Comparison of ENCODE assay signal across 24 cellular contexts in genomic region chr5:115236599-115236998, GRCh38. TPM values are rescaled to one million over a fixed set of nuclear protein-coding genes. Genes with fewer than 3 reads are reported as not detected.
DNase-seq lines count a peak whose midpoint lies in the region; ATAC-seq, FAIRE-seq and TF ChIP-seq lines count a peak whose summit lies in the region.
"Had no signal": no experiment of that assay in that cellular context is flagged by ENCODE, and none has a peak within 500 bp of the region (broad histone marks: within the 10 kb centered on the region; RNA-seq: fewer than 3 reads in every experiment).

No MANE protein-coding gene starts in this region.

- intact Hi-C loops in HepG2 (cut with micrococcal nuclease; ENCODE audit: unreplicated experiment) (no loop called here), right lobe of liver (cut with DNase I) (no loop called here), K562 (cut with micrococcal nuclease) (no loop called here)

- POLR2A ChIA-PET in HepG2 (lab: Yijun Ruan, JAX), result no interaction called here
- POLR2A ChIA-PET in K562 (lab: Yijun Ruan, JAX), result no interaction called here

- TF ChIP-seq POLR2A in HepG2 (IDR thresholded peaks at IDR 0.05; ENCODE audit: insufficient read depth in 1 of 2, low read depth in 2 of 2, low read length in 2 of 2) (no peak), right lobe of liver (IDR thresholded peaks at IDR 0.05) (no peak), K562 (conservative IDR thresholded peaks at IDR 0.05) (no peak)

- 93% methylated on average over 2 of the region's 2 CpGs for WGBS in HepG2 (ENCODE audit: low lambda C conversion rate)
- 92% methylated on average over 2 of the region's 2 CpGs for WGBS in right lobe of liver (ENCODE audit: insufficient coverage, low coverage, low lambda C conversion rate, missing lambda C conversion rate)
- 67% methylated on average over 2 of the region's 2 CpGs for WGBS in K562 (ENCODE audit: insufficient coverage, low coverage, missing lambda C conversion rate)

- DNase-seq in HepG2 (ENCODE audit: low spot score) (no peak), right lobe of liver (no peak), K562 (ENCODE audit: extremely low read depth in 1 of 4, low spot score in 3 of 4) (no peak)
- DNase-seq in activated effector memory CD4-positive, alpha-beta T cell treated with Interleukin-2 at 50 U/mL for 16 hours, result no peak
- DNase-seq: ACHN; BE2C; C1 segment of cervical spinal cord; CD4-positive, alpha-beta memory T cell; CD4-positive, CD25-positive, alpha-beta regulatory T cell; CD8-positive, alpha-beta memory T cell; COR-L47; DMS 273 treated with DMSO at 0.1 percent for 48 hours; DMS153; DMS53; DMS79; DND-41; EL; GDM1 had no signal

- no peaks in the 10 kb centered on the region for H3K27me3 ChIP-seq in HepG2 (ENCODE audit: control insufficient read depth in 1 of 2, insufficient read depth in 2 of 2, low read length in 2 of 2)
- H3K27me3 ChIP-seq in right lobe of liver, result no peaks in the 10 kb centered on the region
- no peaks in the 10 kb centered on the region for H3K27me3 ChIP-seq in K562 (ENCODE audit: control insufficient read depth in 2 of 2, insufficient read depth in 2 of 2, low read length in 2 of 2)
- H3K27me3 ChIP-seq: BE2C, BLaER1 had no signal

- no peak for TF ChIP-seq EP300 in HepG2 (IDR thresholded peaks at IDR 0.05; ENCODE audit: low read depth in 2 of 2, low read length in 2 of 2)
- TF ChIP-seq EP300 in HepG2 (CRISPR knock-in tag; IDR thresholded peaks at IDR 0.05; ENCODE audit: borderline replicate concordance), result no peak
- TF ChIP-seq EP300 in K562 (IDR thresholded peaks at IDR 0.05; ENCODE audit: low read length), result no peak

- CTCF ChIA-PET in HepG2 (lab: Yijun Ruan, JAX; ENCODE audit: low intra/inter-chr PET ratio, low total read pairs) (no interaction called here), K562 (lab: Yijun Ruan, JAX; ENCODE audit: low intra/inter-chr PET ratio) (interaction anchor here (0.7 kb wide), 1 partner anchor 339 kb away, joined by 3 read pairs; no protein-coding TSS in a partner anchor)

- peaks cover 14% of the 10 kb centered on the region for H3K4me1 ChIP-seq in HepG2 (ENCODE audit: insufficient read depth, low read length)
- no peaks in the 10 kb centered on the region for H3K4me1 ChIP-seq in right lobe of liver
- no peaks in the 10 kb centered on the region for H3K4me1 ChIP-seq in K562 (replicated peaks in 1 of 2; ENCODE audit: control insufficient read depth in 2 of 2, insufficient read depth in 2 of 2, low read length in 2 of 2)
- H3K4me1 ChIP-seq: BE2C, BLaER1 had no signal

- H3K9ac ChIP-seq in HepG2 (ENCODE audit: insufficient read depth, low read depth, low read length) (no peak overlapping the region), K562 (ENCODE audit: insufficient read depth in 1 of 2, low read depth in 2 of 2, low read length in 2 of 2) (no peak overlapping the region)
- H3K9ac ChIP-seq: BLaER1 had no signal

- no peaks in the 10 kb centered on the region for H3K79me2 ChIP-seq in HepG2 (ENCODE audit: insufficient read depth, low read length)
- H3K79me2 ChIP-seq in K562 (ENCODE audit: control insufficient read depth, insufficient read depth, low read length), result no peaks in the 10 kb centered on the region

- TF ChIP-seq CTCF in HepG2 (CRISPR knock-in tag; IDR thresholded peaks at IDR 0.05) (no peak), right lobe of liver (IDR thresholded peaks at IDR 0.05) (no peak), K562 (IDR thresholded peaks at IDR 0.05 in 2 of 3, conservative IDR thresholded peaks at IDR 0.05 in 1 of 3; ENCODE audit: insufficient read depth in 2 of 3, low read depth in 1 of 3, low read length in 3 of 3) (no peak)

- no peak for ATAC-seq in HepG2
- no peak for ATAC-seq in right lobe of liver
- ATAC-seq in K562, result no peak
- no peak for ATAC-seq in HG02571 (IDR thresholded peaks at IDR 0.05; ENCODE audit: unreplicated experiment)
- ATAC-seq: GM12878 had no signal

- no peak overlapping the region for H3K4me3 ChIP-seq in HepG2 (replicated peaks in 1 of 3; ENCODE audit: insufficient read depth in 1 of 3, low read depth in 2 of 3, low read length in 3 of 3)
- no peak overlapping the region for H3K4me3 ChIP-seq in right lobe of liver
- H3K4me3 ChIP-seq in K562, result no peak overlapping the region
- H3K4me3 ChIP-seq: BLaER1, GM12878 had no signal

- in situ Hi-C loops in HepG2 (cut with HindIII; ENCODE audit: extremely low pct_ligation_motif_present, low pct_unique_long_range_greater_than_20kb), result no loop called here
- in situ Hi-C loops in K562 (cut with MboI), result no loop called here

- H3K9me3 ChIP-seq in HepG2 (ENCODE audit: low read length), result no peaks in the 10 kb centered on the region
- H3K9me3 ChIP-seq in right lobe of liver, result no peaks in the 10 kb centered on the region
- no peaks in the 10 kb centered on the region for H3K9me3 ChIP-seq in K562 (replicated peaks; ENCODE audit: control insufficient read depth, insufficient read depth, low read depth, low read length)
- H3K9me3 ChIP-seq: BE2C, BLaER1 had no signal

- FAIRE-seq in HepG2 (lab: Jason Lieb, UNC) (no peak), K562 (lab: Jason Lieb, UNC) (no peak)
- FAIRE-seq: GM12878, GM12892, GM18507 had no signal

- no TSS peak for BruUV-seq in HepG2 (replicated peaks; lab: Mats Ljungman, UMichigan)
- no TSS peak for BruUV-seq in K562 (replicated peaks; lab: Mats Ljungman, UMichigan)

- H4K20me1 ChIP-seq in HepG2 (ENCODE audit: insufficient read depth, low read length), result no peaks in the 10 kb centered on the region
- H4K20me1 ChIP-seq in K562 (replicated peaks; ENCODE audit: control insufficient read depth, insufficient read depth, low read length), result no peaks in the 10 kb centered on the region
- H4K20me1 ChIP-seq: BLaER1 had no signal

- H3K27ac ChIP-seq in HepG2 (ENCODE audit: extremely low read length, insufficient read depth, low read length), result no peak overlapping the region
- no peak overlapping the region for H3K27ac ChIP-seq in right lobe of liver
- no peak overlapping the region for H3K27ac ChIP-seq in K562 (ENCODE audit: extremely low read depth, low read depth, low read length)
- H3K27ac ChIP-seq: 22Rv1, BLaER1 had no signal

- no peak overlapping the region for H3K4me2 ChIP-seq in HepG2 (ENCODE audit: low read depth, low read length)
- H3K4me2 ChIP-seq in K562 (ENCODE audit: insufficient read depth, low read length), result no peak overlapping the region
- H3K4me2 ChIP-seq: BLaER1 had no signal

- no peaks in the 10 kb centered on the region for H3K9me1 ChIP-seq in K562 (ENCODE audit: control insufficient read depth, insufficient read depth, low read length)

- TF ChIP-seq RAD21 in HepG2 (CRISPR knock-in tag; IDR thresholded peaks at IDR 0.05) (no peak), K562 (CRISPR knock-in tag; conservative IDR thresholded peaks at IDR 0.05 in 1 of 2, IDR thresholded peaks at IDR 0.05 in 1 of 2) (no peak)

- H2AFZ ChIP-seq in HepG2 (ENCODE audit: low read length) (no peak overlapping the region), K562 (ENCODE audit: low read depth, low read length) (no peak overlapping the region)

- H3K36me3 ChIP-seq in HepG2 (replicated peaks in 1 of 2; ENCODE audit: control insufficient read depth in 1 of 2, insufficient read depth in 2 of 2, low read length in 2 of 2) (peaks cover 5 to 48% of the 10 kb centered on the region in 2 experiments), right lobe of liver (peaks cover 0 to 20% (median 7%) of the 10 kb centered on the region in 4 donors), K562 (ENCODE audit: control insufficient read depth, insufficient read depth, low read length) (peaks cover 35% of the 10 kb centered on the region; the same call in 2 of the 3 replicates)

RNA-seq across cellular contexts. Expression of gene PGGT1B, which starts 26.1 kb away (rescaled TPM):
- total RNA-seq in HepG2 (2016; rRNA removed; fragmentation: Illumina TruSeq; extraction: Trizol), result 42.7 and 72.3 TPM in 2 replicates
- 6.9 and 11.3 TPM in 2 replicates for total RNA-seq in HepG2 (2016; cell fraction: cytosol; rRNA removed; fragmentation: Illumina TruSeq; extraction: Trizol; ENCODE audit: low read depth)
- 42.3 and 71.1 TPM in 2 replicates for total RNA-seq in HepG2 (2016; cell fraction: insoluble cytoplasmic fraction; rRNA removed; fragmentation: Illumina TruSeq; extraction: Trizol)
- total RNA-seq in HepG2 (2016; cell fraction: membrane; rRNA removed; fragmentation: Illumina TruSeq; extraction: Trizol), result 11.0 and 14.9 TPM in 2 replicates
- total RNA-seq in HepG2 (2016; cell fraction: nucleus; rRNA removed; fragmentation: Illumina TruSeq; extraction: Trizol), result 30.4 and 38.7 TPM in 2 replicates
- polyA plus RNA-seq in HepG2 (2011; rRNA removed), result 2.4 and 2.9 TPM in 2 replicates
- 0.98 and 1.6 TPM in 2 replicates for polyA plus RNA-seq in HepG2 (2011; cell fraction: cytosol; rRNA removed)
- polyA plus RNA-seq in HepG2 (2011; cell fraction: nucleus; rRNA removed), result 2.6 and 3.5 TPM in 2 replicates
- 13.0 and 18.1 TPM in 2 replicates for polyA plus RNA-seq in HepG2 (2012)
- 1.2 TPM in 2 replicates for polyA plus RNA-seq in HepG2 (2016; cell fraction: cytosol; fragmentation: Illumina TruSeq; extraction: Trizol; ENCODE audit: low read depth)
- polyA plus RNA-seq in HepG2 (2016; cell fraction: insoluble cytoplasmic fraction; fragmentation: Illumina TruSeq; extraction: Trizol; ENCODE audit: low read depth), result 36.6 and 42.3 TPM in 2 replicates
- 3.0 and 3.3 TPM in 2 replicates for polyA plus RNA-seq in HepG2 (2016; cell fraction: membrane; fragmentation: Illumina TruSeq; extraction: Trizol; ENCODE audit: low read depth)
- 15.9 and 18.8 TPM in 2 replicates for polyA plus RNA-seq in HepG2 (2016; cell fraction: nucleus; fragmentation: Illumina TruSeq; extraction: Trizol; ENCODE audit: insufficient read depth, low read depth)
- 18.2 and 26.2 TPM in 2 replicates for polyA minus RNA-seq in HepG2 (2011; rRNA and poly(A)+ RNA removed; ENCODE audit: low replicate concordance)
- 4.9 and 5.5 TPM in 2 replicates for polyA minus RNA-seq in HepG2 (2011; cell fraction: cytosol; rRNA and poly(A)+ RNA removed)
- 56.8 and 69.8 TPM in 2 replicates for polyA minus RNA-seq in HepG2 (2011; cell fraction: nucleus; rRNA and poly(A)+ RNA removed)
- 10 to 100 TPM in 4 of 6 experiments, 1 to 10 TPM in 2; 7.1 to 29.3 (median 21.1) TPM for total RNA-seq in right lobe of liver
- 11.4 and 21.0 TPM in 2 replicates for total RNA-seq in K562 (2011; cell fraction: chromatin; rRNA removed; ENCODE audit: low replicate concordance)
- total RNA-seq in K562 (2011; cell fraction: nucleolus; rRNA removed), result 6.3 and 9.6 TPM in 2 replicates
- 10.9 and 15.5 TPM in 2 replicates for total RNA-seq in K562 (2011; cell fraction: nucleoplasm; rRNA removed)
- 7.6 and 8.2 TPM in 2 replicates for total RNA-seq in K562 (2014; rRNA removed)
- 21.2 and 27.4 TPM in 2 replicates for total RNA-seq in K562 (2014; rRNA removed; fragmentation: Illumina TruSeq; extraction: Trizol)
- total RNA-seq in K562 (2015; rRNA removed; fragmentation: Illumina TruSeq; extraction: Trizol), result 19.9 and 20.0 TPM in 2 replicates
- total RNA-seq in K562 (2021), result 33.7 and 38.8 TPM in 2 replicates
- 4.0 and 6.2 TPM in 2 replicates for polyA plus RNA-seq in K562 (2011; rRNA removed)
- 0.91 and 1.9 TPM in 2 replicates for polyA plus RNA-seq in K562 (2011; cell fraction: cytosol; rRNA removed)
- polyA plus RNA-seq in K562 (2011; cell fraction: nucleus; rRNA removed), result 4.6 and 4.7 TPM in 2 replicates
- polyA plus RNA-seq in K562 (2012), result 13.4 and 17.5 TPM in 2 replicates
- polyA plus RNA-seq in K562 (2014; fragmentation: Illumina TruSeq; extraction: Trizol), result 10.3 and 10.9 TPM in 2 replicates
- 10 to 100 TPM; 19.8 to 32.3 TPM for polyA plus RNA-seq in K562 (2014; fragmentation: Nextera tagmentation; extraction: Ambion mirVana)
- 5.3 and 5.8 TPM in 2 replicates for polyA plus RNA-seq in K562 (2014; rRNA removed)
- polyA minus RNA-seq in K562 (2011; rRNA and poly(A)+ RNA removed), result 16.3 and 18.3 TPM in 2 replicates
- polyA minus RNA-seq in K562 (2011; cell fraction: cytosol; rRNA and poly(A)+ RNA removed), result 6.1 and 7.2 TPM in 2 replicates
- 26.3 and 31.2 TPM in 2 replicates for polyA minus RNA-seq in K562 (2011; cell fraction: nucleus; rRNA and poly(A)+ RNA removed)

RNA-seq across cellular contexts. Expression of gene CCDC112, which starts 59.9 kb away (rescaled TPM):
- total RNA-seq in HepG2 (2016; rRNA removed; fragmentation: Illumina TruSeq; extraction: Trizol) (2.8 and 3.3 TPM in 2 replicates), right lobe of liver (1 to 10 TPM in 2 of 6 experiments, under 1 TPM in 4; 0.49 to 1.8 (median 0.93) TPM), K562 (2014; rRNA removed) (7.4 and 8.5 TPM in 2 replicates), K562 (2014; rRNA removed; fragmentation: Illumina TruSeq; extraction: Trizol) (13.7 and 16.4 TPM in 2 replicates), K562 (2015; rRNA removed; fragmentation: Illumina TruSeq; extraction: Trizol) (14.0 and 15.2 TPM in 2 replicates), K562 (2021) (5.6 and 6.2 TPM in 2 replicates)
- 1.2 and 2.0 TPM in 2 replicates for total RNA-seq in HepG2 (2016; cell fraction: cytosol; rRNA removed; fragmentation: Illumina TruSeq; extraction: Trizol; ENCODE audit: low read depth)
- 3.4 and 3.8 TPM in 2 replicates for total RNA-seq in HepG2 (2016; cell fraction: insoluble cytoplasmic fraction; rRNA removed; fragmentation: Illumina TruSeq; extraction: Trizol)
- total RNA-seq in HepG2 (2016; cell fraction: membrane; rRNA removed; fragmentation: Illumina TruSeq; extraction: Trizol), result 1.9 and 2.1 TPM in 2 replicates
- 3.8 and 6.0 TPM in 2 replicates for total RNA-seq in HepG2 (2016; cell fraction: nucleus; rRNA removed; fragmentation: Illumina TruSeq; extraction: Trizol)
- polyA plus RNA-seq in HepG2 (2011; rRNA removed) (0.78 and 1.1 TPM in 2 replicates), K562 (2011; rRNA removed) (2.7 and 3.4 TPM in 2 replicates), K562 (2014; fragmentation: Illumina TruSeq; extraction: Trizol) (14.4 and 15.3 TPM in 2 replicates), K562 (2014; fragmentation: Nextera tagmentation; extraction: Ambion mirVana) (1 to 10 TPM; 3.3 to 3.5 TPM), K562 (2014; rRNA removed) (7.9 and 9.9 TPM in 2 replicates)
- 0.64 and 0.81 TPM in 2 replicates for polyA plus RNA-seq in HepG2 (2011; cell fraction: cytosol; rRNA removed)
- 0.45 and 0.71 TPM in 2 replicates for polyA plus RNA-seq in HepG2 (2011; cell fraction: nucleus; rRNA removed)
- 2.5 and 3.9 TPM in 2 replicates for polyA plus RNA-seq in HepG2 (2012)
- 0.85 and 0.99 TPM in 2 replicates for polyA plus RNA-seq in HepG2 (2016; cell fraction: cytosol; fragmentation: Illumina TruSeq; extraction: Trizol; ENCODE audit: low read depth)
- polyA plus RNA-seq in HepG2 (2016; cell fraction: insoluble cytoplasmic fraction; fragmentation: Illumina TruSeq; extraction: Trizol; ENCODE audit: low read depth), result 4.0 and 4.9 TPM in 2 replicates
- polyA plus RNA-seq in HepG2 (2016; cell fraction: membrane; fragmentation: Illumina TruSeq; extraction: Trizol; ENCODE audit: low read depth), result 1.1 and 1.7 TPM in 2 replicates
- polyA plus RNA-seq in HepG2 (2016; cell fraction: nucleus; fragmentation: Illumina TruSeq; extraction: Trizol; ENCODE audit: insufficient read depth, low read depth), result 5.2 and 9.4 TPM in 2 replicates
- polyA minus RNA-seq in HepG2 (2011; rRNA and poly(A)+ RNA removed; ENCODE audit: low replicate concordance), result 0.18 and 0.44 TPM in 2 replicates
- polyA minus RNA-seq in HepG2 (2011; cell fraction: cytosol; rRNA and poly(A)+ RNA removed), result 0.69 and 1.4 TPM in 2 replicates
- polyA minus RNA-seq in HepG2 (2011; cell fraction: nucleus; rRNA and poly(A)+ RNA removed), result 4.2 and 4.8 TPM in 2 replicates
- 0.65 and 3.1 TPM in 2 replicates for total RNA-seq in K562 (2011; cell fraction: chromatin; rRNA removed; ENCODE audit: low replicate concordance)
- 0.50 and 0.66 TPM in 2 replicates for total RNA-seq in K562 (2011; cell fraction: nucleolus; rRNA removed)
- 1.3 and 2.4 TPM in 2 replicates for total RNA-seq in K562 (2011; cell fraction: nucleoplasm; rRNA removed)
- 1.2 TPM in 2 replicates for polyA plus RNA-seq in K562 (2011; cell fraction: cytosol; rRNA removed)
- polyA plus RNA-seq in K562 (2011; cell fraction: nucleus; rRNA removed), result 0.87 and 1.1 TPM in 2 replicates
- 5.6 and 6.2 TPM in 2 replicates for polyA plus RNA-seq in K562 (2012)
- polyA minus RNA-seq in K562 (2011; rRNA and poly(A)+ RNA removed), result 2.1 and 2.8 TPM in 2 replicates
- polyA minus RNA-seq in K562 (2011; cell fraction: cytosol; rRNA and poly(A)+ RNA removed), result 1.5 TPM in 2 replicates
- polyA minus RNA-seq in K562 (2011; cell fraction: nucleus; rRNA and poly(A)+ RNA removed), result 1.5 and 2.8 TPM in 2 replicates

Comparison
In these comparisons a context has a peak if more than half of its experiments do, and no peak if none do; other contexts are left out.
1. Of the 241 proteins assayed by ChIP-seq in both HepG2 and K562: peak only in HepG2: none; only in K562: MAFG; in both: MAFF and MAFK; in neither: 238.